Comparison of ENCODE assay signal across 18 cellular contexts in the genomic region with DNA sequence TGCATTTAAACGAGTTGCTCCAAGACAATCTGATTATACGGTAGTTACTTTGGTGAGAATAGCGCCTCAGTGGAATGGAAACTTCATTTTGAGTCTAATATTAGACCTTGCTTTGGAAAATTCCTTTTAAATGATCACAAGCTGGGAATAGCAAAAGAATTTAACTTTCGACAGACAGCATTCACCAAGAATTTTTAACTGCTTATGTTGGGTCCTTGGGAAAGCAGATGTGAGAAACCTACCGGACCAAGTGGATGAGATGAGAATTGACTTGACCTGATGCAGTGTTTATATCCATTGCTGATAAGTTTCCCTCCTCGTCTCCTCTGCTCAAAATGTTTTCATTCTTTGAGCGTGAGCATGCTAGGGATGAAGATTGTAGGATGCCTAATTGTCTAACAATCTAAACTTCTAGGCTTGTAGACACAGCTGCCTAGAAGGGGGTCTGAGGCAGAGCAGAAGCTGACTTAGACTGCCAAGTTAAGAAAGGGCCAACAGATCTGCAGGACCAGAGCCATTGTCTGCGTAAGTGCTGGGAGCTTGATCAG.
DNase-seq lines count a peak whose midpoint lies in the region; ATAC-seq and TF ChIP-seq lines count a peak whose summit lies in the region.
"Had no signal": no experiment of that assay in that cellular context is flagged by ENCODE, and none has a peak within 500 bp of the region (broad histone marks: within the 10 kb centered on the region; RNA-seq: fewer than 3 reads in every experiment).

No MANE protein-coding gene starts in this region.

- CTCF ChIA-PET in RWPE1 (lab: Yijun Ruan, JAX): interaction anchor here (0.6 to 1.6 kb wide), 3 partner anchors 23 to 948 kb away, joined by 3 to 9 read pairs (median 5); no protein-coding TSS in a partner anchor

- POLR2A ChIA-PET in RWPE1 (lab: Yijun Ruan, JAX; ENCODE audit: low non-redundant PET): no interaction called here

- H3K4me3 ChIP-seq in ascending aorta: peak overlapping the region; percentile 2 to 57
- H3K4me3 ChIP-seq in fibroblast of the aortic adventitia (ENCODE audit: low read depth, low read length): no peak overlapping the region
- H3K4me3 ChIP-seq in thoracic aorta: peak overlapping the region; percentile 63
- H3K4me3 ChIP-seq: pancreas had no signal

- no peaks in the 10 kb centered on the region for H3K36me3 ChIP-seq in ascending aorta
- H3K36me3 ChIP-seq in thoracic aorta: no peaks in the 10 kb centered on the region
- H3K36me3 ChIP-seq: pancreas had no signal

- H3K27me3 ChIP-seq in ascending aorta (no peaks in the 10 kb centered on the region), thoracic aorta (replicated peaks; ENCODE audit: insufficient read depth) (no peaks in the 10 kb centered on the region)
- H3K27me3 ChIP-seq: pancreas had no signal

- TF ChIP-seq CTCF in ascending aorta (IDR thresholded peaks at IDR 0.05) (no peak), fibroblast of the aortic adventitia (IDR thresholded peaks at IDR 0.05; ENCODE audit: insufficient read depth, low read length) (no peak), thoracic aorta (IDR thresholded peaks at IDR 0.05) (peak; percentile 13), RWPE1 (conservative IDR thresholded peaks at IDR 0.05; ENCODE audit: low read depth) (no peak)

- ATAC-seq in thoracic aorta (ENCODE audit: insufficient number of reproducible peaks, low FRiP score, low read depth): peak; percentile 34
- ATAC-seq: activated T-helper 17 cell treated with anti-CD3 and anti-CD28 coated beads, Interleukin-2, amount 50 U/mL, for 72 hours; effector memory CD8-positive, alpha-beta T cell; pancreas; stimulated activated naive CD8-positive, alpha-beta T cell treated with anti-CD3 and anti-CD28 coated beads, Interleukin-15, Interleukin-2, amounts not matched to agents 100 U/mL and 50 U/mL, for 24 hours had no signal

- intact Hi-C loops in ascending aorta (cut with DNase I): loop anchor here (5.0 kb wide), 1 partner anchor 68 kb away; no protein-coding TSS in a partner anchor

- peak; percentile 61 for DNase-seq in GM03348 (ENCODE audit: low spot score)
- DNase-seq in ascending aorta (ENCODE audit: low spot score in 2 of 2): no peak
- peak; percentile 82 for DNase-seq in fibroblast of the aortic adventitia (ENCODE audit: low read depth)
- no peak for DNase-seq in thoracic aorta (ENCODE audit: low spot score)
- DNase-seq in NCI-H69 (lab: John Stamatoyannopoulos, UW): no peak
- no peak for DNase-seq in RWPE1 (ENCODE audit: low spot score)
- no peak for DNase-seq in KG1 (lab: John Stamatoyannopoulos, UW)
- DNase-seq: activated CD8-positive, alpha-beta memory T cell treated with anti-CD3 and anti-CD28 coated beads for 24 hours; anterior cingulate cortex; effector memory CD8-positive, alpha-beta T cell; head of caudate nucleus; kidney glomerular epithelial cell; NCI-H1930; NCI-H524; pancreas; stimulated activated CD4-positive, alpha-beta T cell treated with anti-CD3 and anti-CD28 coated beads, Interleukin-12 subunit alpha, Interleukin-12 subunit beta, amount 100 ng/mL, for 4 hours; stimulated activated naive CD8-positive, alpha-beta T cell treated with anti-CD3 and anti-CD28 coated beads, Interleukin-15, Interleukin-2, amounts not matched to agents 100 U/mL and 50 U/mL, for 24 hours had no signal

- peaks cover 4 to 41% of the 10 kb centered on the region in 2 donors for H3K4me1 ChIP-seq in ascending aorta
- H3K4me1 ChIP-seq in thoracic aorta (ENCODE audit: control insufficient read depth in 1 of 2, low read depth in 2 of 2): peaks cover 27 to 58% of the 10 kb centered on the region in 2 donors
- H3K4me1 ChIP-seq: pancreas had no signal

- peak overlapping the region; percentile 57 to 92 for H3K27ac ChIP-seq in ascending aorta
- H3K27ac ChIP-seq in thoracic aorta: peak overlapping the region; percentile 89 to 90
- H3K27ac ChIP-seq in RWPE1: no peak overlapping the region
- H3K27ac ChIP-seq: pancreas had no signal

- H3K9me3 ChIP-seq in ascending aorta (no peaks in the 10 kb centered on the region), thoracic aorta (no peaks in the 10 kb centered on the region)
- H3K9me3 ChIP-seq: pancreas had no signal

Comparison
In these comparisons a context has a peak if more than half of its experiments do, and no peak if none do; other contexts are left out.
1. DNase-seq: peak in GM03348 (single experiment) and fibroblast of the aortic adventitia (single experiment); none in ascending aorta (0 of 2), thoracic aorta (single experiment), NCI-H69 (single experiment), RWPE1 (single experiment) and KG1 (single experiment).